In genomic region chr4:107682306-107682705, GRCh38 we compare ENCODE assay signal across 25 cellular contexts.
"Had no signal": no experiment of that assay in that cellular context is flagged by ENCODE, and none has a peak within 500 bp of the region (broad histone marks: within the 10 kb centered on the region; RNA-seq: fewer than 3 reads in every experiment).

No MANE protein-coding gene starts in this region.

- H3K4me2 ChIP-seq: neural progenitor cell had no signal

- H3K27me3 ChIP-seq: neural progenitor cell, neutrophil, sigmoid colon, spleen, suprapubic skin, tibial artery, upper lobe of right lung had no signal

- ATAC-seq: natural killer cell; right cardiac atrium; stimulated activated effector memory CD8-positive, alpha-beta T cell treated with anti-CD3 and anti-CD28 coated beads, Interleukin-12 subunit alpha, Interleukin-12 subunit beta, amount 100 ng/mL, for 72 hours; upper lobe of right lung had no signal

- H3K36me3 ChIP-seq: prostate gland had no signal

- H3K4me1 ChIP-seq: left ventricle myocardium inferior, prostate gland, sigmoid colon, spleen, suprapubic skin, tibial artery, upper lobe of right lung had no signal

- DNase-seq: islet precursor cell; left ventricle myocardium inferior; mesendoderm; naive B cell; natural killer cell; nephron progenitor cell; occipital lobe; retina; right cardiac atrium; sigmoid colon; small intestine; spleen; stimulated activated CD4-positive, alpha-beta T cell treated with anti-CD3 and anti-CD28 coated beads, Interleukin-4, amount 100 ng/mL, for 24 hours; stimulated activated naive CD4-positive, alpha-beta T cell; tibial artery; trophoblast cell; upper lobe of right lung had no signal

- H3K4me3 ChIP-seq: left ventricle myocardium inferior, lung, neural progenitor cell, prostate gland, sigmoid colon, spleen, suprapubic skin, thoracic aorta, tibial artery, upper lobe of right lung had no signal

- H3K9me3 ChIP-seq: neutrophil, prostate gland, sigmoid colon, suprapubic skin, thoracic aorta, tibial artery, upper lobe of right lung had no signal

- FAIRE-seq: small intestine, urothelium cell line had no signal

- H3K9ac ChIP-seq: neural progenitor cell had no signal

- H3K27ac ChIP-seq: left ventricle myocardium inferior, neural progenitor cell, neutrophil, prostate gland, sigmoid colon, spleen, suprapubic skin, thoracic aorta, tibial artery, upper lobe of right lung had no signal
